ENCODE assay signal across 28 cellular contexts in genomic region chr7:140247564-140247963, GRCh38.
"Had no signal": no experiment of that assay in that cellular context is flagged by ENCODE, and none has a peak within 500 bp of the region (broad histone marks: within the 10 kb centered on the region; RNA-seq: fewer than 3 reads in every experiment).

No MANE protein-coding gene starts in this region.

- H3K9me3 Mint-ChIP-seq: activated B cell treated with CpG ODN at 0.5 μM for 24 hours; activated naive CD8-positive, alpha-beta T cell treated with anti-CD3 and anti-CD28 coated beads for 36 hours; activated T-cell treated with anti-CD3 and anti-CD28 coated beads, Interleukin-2, amount 50 U/mL, for 24 hours; activated T-helper 2 cell treated with anti-CD3 and anti-CD28 coated beads, Interferon-gamma antibody, Interleukin-2, Interleukin-4, amounts not matched to agents 10 μg/mL and 5 μg/mL and 100 μg/mL, durations not matched to agents 14 hours and 24 hours and 36 hours; central memory CD8-positive, alpha-beta T cell; immature natural killer cell; nephron progenitor cell; stimulated activated naive B cell treated with anti-CD40 and anti-IgM and Interleukin-4, amounts not matched to agents 10 μg/mL and 1 μg/mL and 100 μg/mL, for 72 hours had no signal

- H3K9me3 ChIP-seq: colonic mucosa, esophagus squamous epithelium, pancreas, right lobe of liver, testis, uterus had no signal

- H3K27me3 Mint-ChIP-seq: activated B cell treated with CpG ODN at 0.5 μM for 24 hours; activated CD4-positive, alpha-beta T cell treated with anti-CD3 and anti-CD28 coated beads for 36 hours; activated naive CD8-positive, alpha-beta T cell treated with anti-CD3 and anti-CD28 coated beads for 36 hours; activated T-cell treated with anti-CD3 and anti-CD28 coated beads, Interleukin-2, amount 50 U/mL, for 24 hours; central memory CD8-positive, alpha-beta T cell had no signal

- H3K27me3 ChIP-seq: colonic mucosa, esophagus squamous epithelium, pancreas, right lobe of liver, testis, uterus had no signal

- H3K4me1 ChIP-seq: colonic mucosa, uterus had no signal

- H3K27ac Mint-ChIP-seq: activated B cell treated with CpG ODN at 0.5 μM for 24 hours; activated CD4-positive, alpha-beta T cell treated with anti-CD3 and anti-CD28 coated beads for 36 hours; activated naive CD8-positive, alpha-beta T cell treated with anti-CD3 and anti-CD28 coated beads for 36 hours; activated T-cell treated with anti-CD3 and anti-CD28 coated beads, Interleukin-2, amount 50 U/mL, for 24 hours; activated T-helper 2 cell treated with anti-CD3 and anti-CD28 coated beads, Interferon-gamma antibody, Interleukin-2, Interleukin-4, amounts not matched to agents 10 μg/mL and 5 μg/mL and 100 μg/mL, durations not matched to agents 14 hours and 24 hours and 36 hours; mesothelial cell of epicardium; nephron progenitor cell; stimulated activated naive B cell treated with anti-CD40 and anti-IgM and Interleukin-4, amounts not matched to agents 10 μg/mL and 1 μg/mL and 100 μg/mL, for 72 hours; T-helper 1 cell treated with Interleukin-12 subunit alpha and Interleukin-12 subunit beta and Interleukin-4 antibody, amounts not matched to agents 30 μg/mL and 1 μg/mL, for 36 hours had no signal

- DNase-seq: activated B cell treated with CpG ODN at 0.5 μM for 24 hours; activated CD4-positive, alpha-beta T cell treated with anti-CD3 and anti-CD28 coated beads for 36 hours; activated CD4-positive, alpha-beta T cell treated with anti-CD3 and anti-CD28 coated beads, Interleukin-2, amount 50 U/mL, for 4 hours; activated CD8-positive, alpha-beta memory T cell treated with anti-CD3 and anti-CD28 coated beads for 24 hours; activated CD8-positive, alpha-beta memory T cell treated with anti-CD3 and anti-CD28 coated beads, Interleukin-2, amount 50 U/mL, for 4 hours; activated naive CD4-positive, alpha-beta T cell; activated naive CD8-positive, alpha-beta T cell treated with anti-CD3 and anti-CD28 coated beads for 36 hours; activated T-cell treated with anti-CD3 and anti-CD28 coated beads, Interleukin-2, amount 50 U/mL, for 24 hours; colonic mucosa; esophagus squamous epithelium; immature natural killer cell; mammary epithelial cell; nephron progenitor cell; pancreas; right lobe of liver; stimulated activated CD4-positive, alpha-beta T cell treated with anti-CD3 and anti-CD28 coated beads, Interleukin-2, amount 100 ng/mL, for 48 hours; stimulated activated CD8-positive, alpha-beta memory T cell treated with anti-CD3 and anti-CD28 coated beads, Interleukin-4, amount 100 ng/mL, for 48 hours; stimulated activated naive B cell treated with anti-CD40 and anti-IgM and Interleukin-4, amounts not matched to agents 10 μg/mL and 1 μg/mL and 100 μg/mL, for 72 hours; T1000; testis; trophoblast cell; uterus had no signal

- H3K27ac ChIP-seq: colonic mucosa, esophagus squamous epithelium, pancreas, right lobe of liver, uterus had no signal

- ATAC-seq: activated CD4-positive, alpha-beta T cell treated with anti-CD3 and anti-CD28 coated beads for 36 hours; left lobe of liver; right lobe of liver; stimulated activated naive B cell treated with anti-CD40 and anti-IgM and Interleukin-4, amounts not matched to agents 10 μg/mL and 1 μg/mL and 100 μg/mL, for 72 hours had no signal

- H3K36me3 Mint-ChIP-seq: activated naive CD8-positive, alpha-beta T cell treated with anti-CD3 and anti-CD28 coated beads for 36 hours; mesothelial cell of epicardium had no signal

- H3K4me3 Mint-ChIP-seq: activated B cell treated with CpG ODN at 0.5 μM for 24 hours; activated CD4-positive, alpha-beta T cell treated with anti-CD3 and anti-CD28 coated beads for 36 hours; activated naive CD8-positive, alpha-beta T cell treated with anti-CD3 and anti-CD28 coated beads for 36 hours; activated T-cell treated with anti-CD3 and anti-CD28 coated beads, Interleukin-2, amount 50 U/mL, for 24 hours; central memory CD8-positive, alpha-beta T cell; immature natural killer cell; mesothelial cell of epicardium; nephron progenitor cell; stimulated activated naive B cell treated with anti-CD40 and anti-IgM and Interleukin-4, amounts not matched to agents 10 μg/mL and 1 μg/mL and 100 μg/mL, for 72 hours; T-helper 1 cell treated with Interleukin-12 subunit alpha and Interleukin-12 subunit beta and Interleukin-4 antibody, amounts not matched to agents 30 μg/mL and 1 μg/mL, for 36 hours had no signal

- H3K36me3 ChIP-seq: colonic mucosa, esophagus squamous epithelium, pancreas, right lobe of liver, uterus had no signal

- H3K4me3 ChIP-seq: colonic mucosa, esophagus squamous epithelium, pancreas, right lobe of liver, smooth muscle cell, testis, uterus had no signal
